In the genomic region with DNA sequence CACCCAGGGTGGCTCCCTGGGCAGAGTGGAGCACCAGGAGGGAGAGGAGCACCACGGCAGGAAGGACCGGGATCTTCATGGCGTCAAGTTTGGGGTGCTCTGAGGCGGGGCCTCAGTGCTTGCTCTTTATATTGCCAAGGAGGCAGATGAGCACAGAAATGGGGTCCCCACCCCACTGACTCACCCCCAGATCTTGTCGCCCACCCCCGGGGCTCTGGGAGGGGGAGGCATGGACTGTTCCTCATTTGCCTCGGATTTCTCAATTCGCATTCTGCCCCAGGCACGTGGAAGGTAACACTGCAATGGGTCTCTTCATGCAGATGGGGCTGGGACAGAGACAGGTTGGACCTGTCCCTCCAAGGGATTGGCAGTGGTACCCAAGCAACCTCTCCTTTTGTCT, we compare ENCODE assay signal across 17 cellular contexts. TPM values are rescaled to one million over a fixed set of nuclear protein-coding genes. Genes with fewer than 3 reads are reported as not detected.
A peak's percentile ranks its signal among the peaks of the same experiment; 100 is the strongest.
DNase-seq lines count a peak whose midpoint lies in the region; ATAC-seq and TF ChIP-seq lines count a peak whose summit lies in the region.
"Had no signal": no experiment of that assay in that cellular context is flagged by ENCODE, and none has a peak within 500 bp of the region (broad histone marks: within the 10 kb centered on the region; RNA-seq: fewer than 3 reads in every experiment).

Gene KRTDAP, minus strand, starts transcription at position 101 of the 400 bp plus-strand sequence. Its CDS starts 22 bp downstream, at position 79.

- H3K27me3 Mint-ChIP-seq in chondrocyte (ENCODE audit: low read depth): peaks cover 66% of the 10 kb centered on the region

- H3K4me1 ChIP-seq in esophagus (ENCODE audit: control insufficient read depth in 2 of 2, insufficient read depth in 2 of 2, low read length in 1 of 2): peaks cover 2 to 5% of the 10 kb centered on the region in 2 donors
- peaks cover 0 to 2% of the 10 kb centered on the region in 2 donors for H3K4me1 ChIP-seq in neuronal stem cell (ENCODE audit: control insufficient read depth in 2 of 2, insufficient read depth in 1 of 2, low read depth in 1 of 2, low read length in 2 of 2)
- H3K4me1 ChIP-seq in thymus (ENCODE audit: control insufficient read depth, insufficient read depth, low read length): no peaks in the 10 kb centered on the region

- ATAC-seq in left colon: no peak
- ATAC-seq: HepG2 had no signal

- H3K9me3 ChIP-seq in esophagus (ENCODE audit: control insufficient read depth in 2 of 2, insufficient read depth in 1 of 2, low read depth in 1 of 2, low read length in 1 of 2) (no peaks in the 10 kb centered on the region), neuronal stem cell (replicated peaks in 1 of 2; ENCODE audit: control insufficient read depth in 2 of 2, insufficient read depth in 1 of 2, low read depth in 1 of 2, low read length in 2 of 2) (no peaks in the 10 kb centered on the region), thymus (ENCODE audit: control insufficient read depth) (no peaks in the 10 kb centered on the region)
- H3K9me3 ChIP-seq: BLaER1 treated with 17β-estradiol and CSF1 and Interleukin-3, amounts not matched to agents 10 nM and 100 nM had no signal

- H4K8ac ChIP-seq in neuronal stem cell (ENCODE audit: low read depth, low read length): no peak within 1 kb of the TSS

- no peak within 1 kb of the TSS for H3K27ac Mint-ChIP-seq in chondrocyte (ENCODE audit: unreplicated experiment)
- H3K27ac Mint-ChIP-seq: HFFc6 had no signal

- H3K27ac ChIP-seq in esophagus (ENCODE audit: low read depth in 2 of 2, low read length in 1 of 2) (no peak within 1 kb of the TSS), neuronal stem cell (replicated peaks; ENCODE audit: low read length) (no peak within 1 kb of the TSS), thymus (ENCODE audit: low read depth) (no peak within 1 kb of the TSS)
- H3K27ac ChIP-seq: BLaER1 treated with 17β-estradiol and CSF1 and Interleukin-3, amounts not matched to agents 10 nM and 100 nM had no signal

- intact Hi-C loops in left colon (cut with DNase I, micrococcal nuclease): loop anchor here (5.0 to 10.0 kb wide), 2 partner anchors 136 to 138 kb away; partner anchors contain the start of gene FFAR3 (in 1 of the 2)

- no peak within 1 kb of the TSS for H2BK5ac ChIP-seq in neuronal stem cell (ENCODE audit: low read length)

- no peak within 1 kb of the TSS for H2AFZ ChIP-seq in neuronal stem cell (ENCODE audit: low read length)

- H3K4me1 Mint-ChIP-seq in chondrocyte (ENCODE audit: low read depth): peaks cover 3% of the 10 kb centered on the region

- no peaks in the 10 kb centered on the region for H3K9me3 Mint-ChIP-seq in chondrocyte (ENCODE audit: low read depth)
- H3K9me3 Mint-ChIP-seq: CD4-positive, CD25-positive, alpha-beta regulatory T cell; HFFc6 had no signal

- no peak within 1 kb of the TSS for H3K14ac ChIP-seq in neuronal stem cell (ENCODE audit: low read length)

- no peak within 1 kb of the TSS for H3K4me3 Mint-ChIP-seq in chondrocyte (ENCODE audit: unreplicated experiment)
- H3K4me3 Mint-ChIP-seq: CD4-positive, CD25-positive, alpha-beta regulatory T cell; HFFc6 had no signal

- no peaks in the 10 kb centered on the region for H3K36me3 Mint-ChIP-seq in chondrocyte (ENCODE audit: low read depth)
- H3K36me3 Mint-ChIP-seq: CD4-positive, CD25-positive, alpha-beta regulatory T cell had no signal

- H2BK120ac ChIP-seq in neuronal stem cell (ENCODE audit: low read depth, low read length): no peak within 1 kb of the TSS

- peak within 1 kb of the TSS; percentile 15 for H4K91ac ChIP-seq in neuronal stem cell (ENCODE audit: low read depth, low read length, poor library complexity)

- no peak within 1 kb of the TSS for H2AK5ac ChIP-seq in neuronal stem cell (ENCODE audit: low read depth, low read length)

- peak; percentile 66 for DNase-seq in chondrocyte (ENCODE audit: low spot score)
- DNase-seq in neuronal stem cell (ENCODE audit: low spot score): no peak
- DNase-seq in NCI-H69 (lab: John Stamatoyannopoulos, UW): no peak
- DNase-seq in left colon: no peak
- no peak for DNase-seq in stimulated activated naive CD4-positive, alpha-beta T cell (lab: John Stamatoyannopoulos, UW)
- DNase-seq: ACHN; CD4-positive, CD25-positive, alpha-beta regulatory T cell; HCEC 1CT; HFFc6 had no signal

- H3K4ac ChIP-seq in neuronal stem cell (ENCODE audit: low read length): no peak within 1 kb of the TSS

- no peak within 1 kb of the TSS for H2BK12ac ChIP-seq in neuronal stem cell (ENCODE audit: low read length)

- H3K23ac ChIP-seq in neuronal stem cell (ENCODE audit: low read depth, low read length, poor library complexity): no peak within 1 kb of the TSS

- H3K18ac ChIP-seq in neuronal stem cell (ENCODE audit: low read length): no peak within 1 kb of the TSS

- no peak within 1 kb of the TSS for H3K4me3 ChIP-seq in esophagus (ENCODE audit: low read depth in 1 of 2, low read length in 2 of 2)
- no peak within 1 kb of the TSS for H3K4me3 ChIP-seq in neuronal stem cell (ENCODE audit: low read length in 2 of 2)
- no peak within 1 kb of the TSS for H3K4me3 ChIP-seq in thymus (ENCODE audit: low read length)
- H3K4me3 ChIP-seq: BLaER1 treated with 17β-estradiol and CSF1 and Interleukin-3, amounts not matched to agents 10 nM and 100 nM had no signal

- H2BK15ac ChIP-seq in neuronal stem cell (ENCODE audit: low read length): no peak within 1 kb of the TSS

- H3K9ac ChIP-seq in neuronal stem cell (ENCODE audit: low read depth, low read length, poor library complexity): no peak within 1 kb of the TSS
- H3K9ac ChIP-seq: BLaER1 treated with 17β-estradiol and CSF1 and Interleukin-3, amounts not matched to agents 10 nM and 100 nM had no signal

- no peaks in the 10 kb centered on the region for H3K36me3 ChIP-seq in esophagus (ENCODE audit: control insufficient read depth in 2 of 2, insufficient read depth in 2 of 2, low read length in 1 of 2)
- H3K36me3 ChIP-seq in neuronal stem cell (replicated peaks in 1 of 2; ENCODE audit: control insufficient read depth in 2 of 2, insufficient read depth in 2 of 2, low read length in 2 of 2): no peaks in the 10 kb centered on the region
- no peaks in the 10 kb centered on the region for H3K36me3 ChIP-seq in thymus (ENCODE audit: control insufficient read depth, insufficient read depth)
- H3K36me3 ChIP-seq: BLaER1 treated with 17β-estradiol and CSF1 and Interleukin-3, amounts not matched to agents 10 nM and 100 nM had no signal

- no peak within 1 kb of the TSS for H3K4me2 ChIP-seq in neuronal stem cell (ENCODE audit: insufficient read depth, low read length, poor library complexity, severe bottlenecking)
- H3K4me2 ChIP-seq: BLaER1 treated with 17β-estradiol and CSF1 and Interleukin-3, amounts not matched to agents 10 nM and 100 nM had no signal

- H3K27me3 ChIP-seq in esophagus (ENCODE audit: control insufficient read depth in 1 of 2, insufficient read depth in 2 of 2, low read length in 2 of 2) (peaks cover 0 to 2% of the 10 kb centered on the region in 2 donors), neuronal stem cell (ENCODE audit: control insufficient read depth in 3 of 3, insufficient read depth in 3 of 3, low read depth in 1 of 3, low read length in 3 of 3) (peaks cover 0 to 59% (median 0%) of the 10 kb centered on the region in 3 experiments), thymus (ENCODE audit: control insufficient read depth, insufficient read depth) (no peaks in the 10 kb centered on the region)
- H3K27me3 ChIP-seq: BLaER1 treated with 17β-estradiol and CSF1 and Interleukin-3, amounts not matched to agents 10 nM and 100 nM had no signal

- H3K79me1 ChIP-seq in neuronal stem cell (ENCODE audit: low read depth, low read length): no peaks in the 10 kb centered on the region

- TF ChIP-seq CTCF in chondrocyte (IDR thresholded peaks at IDR 0.05): no peak

- WGBS in esophagus, 2 donors: 65 to 76% methylated on average over 9 of the region's 9 CpGs
- no CpG with 5 or more reads among the region's 9 CpGs for WGBS in neuronal stem cell (ENCODE audit: extremely low coverage in 2 of 2, insufficient read length in 2 of 2, insufficient replicate concordance in 1 of 2), 2 donors
- WGBS in thymus: 91% methylated on average over 9 of the region's 9 CpGs

RNA-seq across cellular contexts. Expression of gene KRTDAP, which starts in this region (rescaled TPM):
- total RNA-seq in chondrocyte (not detected in 3 replicates), left colon (not detected)
- polyA plus RNA-seq in esophagus (100 to 1,000 TPM; 109 to 238 TPM), thymus (523 TPM)
- polyA plus RNA-seq in neuronal stem cell (2013, experiment 1 of 2): 3.1 TPM
- 2.6 TPM for polyA plus RNA-seq in neuronal stem cell (2013, experiment 2 of 2)
- total RNA-seq: A172; CD4-positive, CD25-positive, alpha-beta regulatory T cell; Daoy; H4; HFFc6; HT1080 had no signal
- polyA plus RNA-seq: CD4-positive, CD25-positive, alpha-beta regulatory T cell had no signal

Comparison
In these comparisons a context has a peak if more than half of its experiments do, and no peak if none do; other contexts are left out.
1. Peak in DNase-seq in chondrocyte; RNA of the gene not detected or under 1 TPM.